8 cellular contexts compared by ENCODE assay signal in the genomic region with DNA sequence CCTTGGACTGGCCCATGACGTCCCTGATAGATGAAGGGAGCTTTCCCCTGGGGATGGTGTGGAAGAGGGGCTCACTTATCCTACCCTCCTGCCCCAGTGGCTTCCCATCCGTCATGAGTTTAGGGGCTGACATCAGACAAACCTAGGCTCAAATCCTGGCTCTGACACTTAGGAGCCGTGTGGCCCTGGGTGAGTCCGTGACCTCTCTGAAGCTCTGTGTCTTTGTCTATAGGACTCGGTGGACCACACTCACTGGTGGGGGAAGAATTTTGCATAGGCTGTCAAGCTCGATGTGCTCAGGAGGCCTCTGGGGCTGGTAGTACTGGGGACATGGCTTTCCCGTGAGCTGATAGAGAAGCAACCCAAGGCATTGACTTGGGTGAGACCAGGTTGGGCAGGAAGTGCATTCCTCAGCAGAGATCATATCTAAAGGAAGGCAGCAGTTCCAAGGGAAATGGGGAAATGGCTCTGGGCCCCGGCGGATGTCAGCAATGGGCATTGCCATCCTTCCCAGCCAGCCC. TPM values are rescaled to one million over a fixed set of nuclear protein-coding genes. Genes with fewer than 3 reads are reported as not detected.
DNase-seq lines count a peak whose midpoint lies in the region; ATAC-seq and TF ChIP-seq lines count a peak whose summit lies in the region.

No MANE protein-coding gene starts in this region.

- peaks cover 32% of the 10 kb centered on the region for H3K4me1 Mint-ChIP-seq in CD8-positive, alpha-beta T cell (ENCODE audit: low read depth)
- peaks cover 31% of the 10 kb centered on the region for H3K4me1 Mint-ChIP-seq in activated naive CD4-positive, alpha-beta T cell treated with anti-CD3 and anti-CD28 coated beads, Interleukin-2, amount 50 U/mL, for 24 hours

- no peak for TF ChIP-seq CTCF in CD8-positive, alpha-beta T cell (IDR thresholded peaks at IDR 0.05)
- TF ChIP-seq CTCF in lower lobe of right lung (IDR thresholded peaks at IDR 0.05) = no peak

- H3K27ac ChIP-seq in CD8-positive, alpha-beta T cell (ENCODE audit: low read depth, low read length) = peak overlapping the region; percentile 99
- H3K27ac ChIP-seq in lower lobe of right lung (peak overlapping the region; percentile 96), aorta (ENCODE audit: low read depth in 1 of 2, low read length in 2 of 2) (peak overlapping the region; percentile 6 to 68)

- H3K9me3 ChIP-seq in CD8-positive, alpha-beta T cell (ENCODE audit: low read length) = no peaks in the 10 kb centered on the region
- H3K9me3 ChIP-seq in lower lobe of right lung (no peaks in the 10 kb centered on the region), aorta (ENCODE audit: control insufficient read depth, low read length) (no peaks in the 10 kb centered on the region)

- ATAC-seq in CD8-positive, alpha-beta T cell = no peak
- ATAC-seq in HG02970 (IDR thresholded peaks at IDR 0.05; ENCODE audit: low FRiP score, unreplicated experiment) (peak; percentile 12), lower lobe of right lung (peak; percentile 9 to 15), aorta (ENCODE audit: low FRiP score) (no peak)

- no peaks in the 10 kb centered on the region for H3K9me3 Mint-ChIP-seq in CD8-positive, alpha-beta T cell
- no peaks in the 10 kb centered on the region for H3K9me3 Mint-ChIP-seq in activated naive CD4-positive, alpha-beta T cell treated with anti-CD3 and anti-CD28 coated beads, Interleukin-2, amount 50 U/mL, for 24 hours

- H3K36me3 ChIP-seq in CD8-positive, alpha-beta T cell (ENCODE audit: insufficient read depth, low read length) = no peaks in the 10 kb centered on the region
- H3K36me3 ChIP-seq in lower lobe of right lung = no peaks in the 10 kb centered on the region
- no peaks in the 10 kb centered on the region for H3K36me3 ChIP-seq in aorta (ENCODE audit: control insufficient read depth in 1 of 2, insufficient read depth in 2 of 2, low read length in 1 of 2)

- WGBS in aorta, 2 donors = 78 to 80% methylated on average over 9 of the region's 9 CpGs

- H3K27ac Mint-ChIP-seq in CD8-positive, alpha-beta T cell = peak overlapping the region; percentile 99
- H3K27ac Mint-ChIP-seq in activated naive CD4-positive, alpha-beta T cell treated with anti-CD3 and anti-CD28 coated beads, Interleukin-2, amount 50 U/mL, for 24 hours = peak overlapping the region; percentile 100

- POLR2A ChIA-PET in CD8-positive, alpha-beta T cell (lab: Charles Lee) = interaction anchor here (0.6 to 5.2 kb wide), 12 partner anchors 10 to 48 kb away, joined by 3 to 63 read pairs (median 5); partner anchors contain the start of genes ILF3 and KRI1

- H3K27me3 ChIP-seq in CD8-positive, alpha-beta T cell (ENCODE audit: insufficient read depth, low read length) = no peaks in the 10 kb centered on the region
- H3K27me3 ChIP-seq in lower lobe of right lung (ENCODE audit: low read depth) (no peaks in the 10 kb centered on the region), aorta (ENCODE audit: control insufficient read depth in 1 of 2, insufficient read depth in 2 of 2, low read length in 1 of 2) (no peaks in the 10 kb centered on the region)

- H3K4me3 Mint-ChIP-seq in CD8-positive, alpha-beta T cell = peak overlapping the region; percentile 96
- H3K4me3 Mint-ChIP-seq in activated naive CD4-positive, alpha-beta T cell treated with anti-CD3 and anti-CD28 coated beads, Interleukin-2, amount 50 U/mL, for 24 hours = peak overlapping the region; percentile 96

- peak in 5 of 7 experiments; percentile 11 to 57 (median 28) for DNase-seq in CD8-positive, alpha-beta T cell
- DNase-seq in lower lobe of right lung (peak; percentile 65), aorta (no peak), NCI-H446 (lab: John Stamatoyannopoulos, UW) (no peak), amygdala (lab: John Stamatoyannopoulos, UW) (no peak), NCI-H446 treated with DMSO at 0.1 percent for 48 hours (lab: John Stamatoyannopoulos, UW) (no peak)

- no peaks in the 10 kb centered on the region for H3K27me3 Mint-ChIP-seq in CD8-positive, alpha-beta T cell (ENCODE audit: low read depth)
- H3K27me3 Mint-ChIP-seq in activated naive CD4-positive, alpha-beta T cell treated with anti-CD3 and anti-CD28 coated beads, Interleukin-2, amount 50 U/mL, for 24 hours = no peaks in the 10 kb centered on the region

- CTCF ChIA-PET in CD8-positive, alpha-beta T cell (lab: Charles Lee) = interaction anchor here (0.8 to 5.4 kb wide), 5 partner anchors 10 to 40 kb away, joined by 3 to 37 read pairs (median 4); no protein-coding TSS in a partner anchor

- H3K36me3 Mint-ChIP-seq in CD8-positive, alpha-beta T cell = peaks cover 9% of the 10 kb centered on the region
- no peaks in the 10 kb centered on the region for H3K36me3 Mint-ChIP-seq in activated naive CD4-positive, alpha-beta T cell treated with anti-CD3 and anti-CD28 coated beads, Interleukin-2, amount 50 U/mL, for 24 hours

- intact Hi-C loops in CD8-positive, alpha-beta T cell (cut with DNase I, micrococcal nuclease) = loop anchor here (1.0 to 5.0 kb wide), 5 partner anchors 20 to 315 kb away; partner anchors contain the start of genes ICAM5 (in 1 of the 2) and SLC44A2 (in 1 of the 2)
- intact Hi-C loops in lower lobe of right lung (cut with DNase I) = no loop called here
- intact Hi-C loops in aorta (cut with DNase I) = no loop called here

- H3K4me3 ChIP-seq in CD8-positive, alpha-beta T cell (ENCODE audit: low read depth, low read length) = peak overlapping the region; percentile 99
- H3K4me3 ChIP-seq in lower lobe of right lung (peak overlapping the region; percentile 99), aorta (ENCODE audit: low read length in 2 of 2) (no peak overlapping the region)

- peaks cover 38% of the 10 kb centered on the region for H3K4me1 ChIP-seq in CD8-positive, alpha-beta T cell (ENCODE audit: insufficient read depth, low read length)
- H3K4me1 ChIP-seq in lower lobe of right lung = peaks cover 44% of the 10 kb centered on the region
- H3K4me1 ChIP-seq in aorta (ENCODE audit: control insufficient read depth in 1 of 2, insufficient read depth in 2 of 2, low read length in 2 of 2) = peaks cover 2 to 4% of the 10 kb centered on the region in 2 donors

RNA-seq across cellular contexts. Expression of gene AP1M2, which starts 17.4 kb away (rescaled TPM):
- not detected for total RNA-seq in CD8-positive, alpha-beta T cell
- total RNA-seq in lower lobe of right lung (36.9 TPM), aorta (not detected)
- polyA plus RNA-seq in aorta = 10 to 100 TPM in 1 of 2 donors, under 1 TPM in 1; 0.05 to 15.0 TPM

RNA-seq across cellular contexts. Expression of gene SLC44A2, which starts 20.8 kb away (rescaled TPM):
- total RNA-seq in CD8-positive, alpha-beta T cell = 100 to 1,000 TPM; 175 to 181 TPM
- total RNA-seq in lower lobe of right lung (256 TPM), aorta (100 to 1,000 TPM; 158 to 176 TPM)
- polyA plus RNA-seq in aorta = 100 to 1,000 TPM in 1 of 2 donors, 10 to 100 TPM in 1; 30.9 to 146 TPM

RNA-seq across cellular contexts. Expression of gene CDKN2D, which starts 35.7 kb away (rescaled TPM):
- total RNA-seq in CD8-positive, alpha-beta T cell = 10 to 100 TPM; 58.5 to 61.3 TPM
- total RNA-seq in lower lobe of right lung = 13.1 TPM
- 10 to 100 TPM; 11.8 to 19.2 TPM for total RNA-seq in aorta
- polyA plus RNA-seq in aorta = 10 to 100 TPM; 17.9 to 23.0 TPM

RNA-seq across cellular contexts. Expression of gene KRI1, which starts 38.7 kb away (rescaled TPM):
- total RNA-seq in CD8-positive, alpha-beta T cell = 10 to 100 TPM; 29.8 to 33.9 TPM
- total RNA-seq in lower lobe of right lung = 25.2 TPM
- 10 to 100 TPM; 15.8 to 18.9 TPM for total RNA-seq in aorta
- 10 to 100 TPM in 1 of 2 donors, 1 to 10 TPM in 1; 6.4 to 41.0 TPM for polyA plus RNA-seq in aorta

RNA-seq across cellular contexts. Expression of gene ILF3, which starts 49.6 kb away (rescaled TPM):
- 100 to 1,000 TPM; 604 to 613 TPM for total RNA-seq in CD8-positive, alpha-beta T cell
- total RNA-seq in lower lobe of right lung (175 TPM), aorta (100 to 1,000 TPM; 168 to 190 TPM)
- 100 to 1,000 TPM in 1 of 2 donors, 10 to 100 TPM in 1; 40.2 to 111 TPM for polyA plus RNA-seq in aorta

Comparison
In these comparisons a context has a peak if more than half of its experiments do, and no peak if none do; other contexts are left out.
1. ATAC-seq: peak in HG02970 (single experiment) and lower lobe of right lung (2 of 2); none in CD8-positive, alpha-beta T cell (single experiment) and aorta (single experiment).
2. DNase-seq: peak in CD8-positive, alpha-beta T cell (5 of 7) and lower lobe of right lung (single experiment); none in aorta (0 of 2), NCI-H446 (0 of 2), amygdala (0 of 56) and NCI-H446 treated with DMSO at 0.1 percent for 48 hours (single experiment).
3. H3K27ac ChIP-seq: peak in every context shown above with its lines; median percentile 99 in CD8-positive, alpha-beta T cell; 96 in lower lobe of right lung; 37 in aorta.
4. H3K4me3 ChIP-seq: peak in CD8-positive, alpha-beta T cell (single experiment) and lower lobe of right lung (single experiment); none in aorta (0 of 2).
5. RNA of gene AP1M2, which starts 17.4 kb away (total RNA-seq): 36.9 TPM in lower lobe of right lung (single experiment); not detected in CD8-positive, alpha-beta T cell and not detected in aorta; every median in the first group is over 10 times any median in the second.
6. intact Hi-C loops: an anchor here in CD8-positive, alpha-beta T cell (1.0 to 5.0 kb wide); none called in lower lobe of right lung and aorta.